Comparison of ENCODE assay signal across 8 cellular contexts in genomic region chr11:113595810-113596594, GRCh38.
"Had no signal": no experiment of that assay in that cellular context is flagged by ENCODE, and none has a peak within 500 bp of the region (broad histone marks: within the 10 kb centered on the region; RNA-seq: fewer than 3 reads in every experiment).

No MANE protein-coding gene starts in this region.

- H3K4me2 ChIP-seq: KMS-11 had no signal

- ATAC-seq: HepG2 had no signal

- H3K27ac Mint-ChIP-seq: IgD-negative memory B cell had no signal

- H3K4me1 Mint-ChIP-seq: IgD-negative memory B cell had no signal

- FAIRE-seq: HepG2, HTR-8/SVneo had no signal

- H3K9ac ChIP-seq: KMS-11 had no signal

- H3K27ac ChIP-seq: HL-60, KMS-11 had no signal

- DNase-seq: IMR-90, KBM-7, KG1 had no signal

- H3K4me3 Mint-ChIP-seq: IgD-negative memory B cell had no signal
